ENCODE assay signal across 20 cellular contexts in genomic region chr16:5438591-5438990, GRCh38.
DNase-seq lines count a peak whose midpoint lies in the region; ATAC-seq and TF ChIP-seq lines count a peak whose summit lies in the region.
"Had no signal": no experiment of that assay in that cellular context is flagged by ENCODE, and none has a peak within 500 bp of the region (broad histone marks: within the 10 kb centered on the region; RNA-seq: fewer than 3 reads in every experiment).

No MANE protein-coding gene starts in this region.

- no peak overlapping the region for H2BK15ac ChIP-seq in mesendoderm (replicated peaks; ENCODE audit: low read depth)

- no peak overlapping the region for H3K9ac ChIP-seq in mesendoderm (ENCODE audit: low read length)
- H3K9ac ChIP-seq: SK-N-SH had no signal

- intact Hi-C loops in activated CD8-positive, alpha-beta T cell treated with anti-CD3 and anti-CD28 coated beads for 36 hours (cut with micrococcal nuclease) = no loop called here
- intact Hi-C loops in cardiac septum (cut with DNase I) (no loop called here), posterior vena cava (cut with DNase I) (no loop called here)
- intact Hi-C loops in activated CD4-positive, alpha-beta T cell treated with anti-CD3 and anti-CD28 coated beads for 36 hours (cut with DNase I, micrococcal nuclease) = no loop called here

- H2BK5ac ChIP-seq in mesendoderm (ENCODE audit: low read length) = no peak overlapping the region

- CTCF ChIA-PET in activated CD8-positive, alpha-beta T cell treated with anti-CD3 and anti-CD28 coated beads for 36 hours (lab: Charles Lee) = no interaction called here
- CTCF ChIA-PET in activated CD8-positive, alpha-beta T cell treated with anti-CD3 and anti-CD28 coated beads, Interleukin-2, amount 10 ng/mL, durations not matched to agents 7 days and 5 days (lab: Charles Lee) = no interaction called here
- CTCF ChIA-PET in WTC11 (lab: Charles Lee) = no interaction called here
- CTCF ChIA-PET in activated CD4-positive, alpha-beta T cell treated with anti-CD3 and anti-CD28 coated beads for 36 hours (lab: Charles Lee) = no interaction called here

- no peak overlapping the region for H3K23ac ChIP-seq in mesendoderm (ENCODE audit: low read length)

- H3K4ac ChIP-seq in mesendoderm (ENCODE audit: low read depth, low read length) = no peak overlapping the region

- H3K4me3 Mint-ChIP-seq in activated CD8-positive, alpha-beta T cell treated with anti-CD3 and anti-CD28 coated beads for 36 hours = no peak overlapping the region
- no peak overlapping the region for H3K4me3 Mint-ChIP-seq in activated CD8-positive, alpha-beta T cell treated with anti-CD3 and anti-CD28 coated beads, Interleukin-2, amount 10 ng/mL, durations not matched to agents 7 days and 5 days
- no peak overlapping the region for H3K4me3 Mint-ChIP-seq in WTC11
- no peak overlapping the region for H3K4me3 Mint-ChIP-seq in activated CD4-positive, alpha-beta T cell treated with anti-CD3 and anti-CD28 coated beads for 36 hours
- H3K4me3 Mint-ChIP-seq: CD4-positive, CD25-positive, alpha-beta regulatory T cell; HFFc6; T-cell had no signal

- TF ChIP-seq POLR2A in NB4 (IDR thresholded peaks at IDR 0.05; ENCODE audit: extremely low read depth, insufficient read length) = no peak

- no peak overlapping the region for H4K5ac ChIP-seq in mesendoderm (ENCODE audit: low read length)

- H3K27ac Mint-ChIP-seq in activated CD8-positive, alpha-beta T cell treated with anti-CD3 and anti-CD28 coated beads for 36 hours = no peak overlapping the region
- H3K27ac Mint-ChIP-seq in activated CD8-positive, alpha-beta T cell treated with anti-CD3 and anti-CD28 coated beads, Interleukin-2, amount 10 ng/mL, durations not matched to agents 7 days and 5 days = no peak overlapping the region
- H3K27ac Mint-ChIP-seq in WTC11 = no peak overlapping the region
- no peak overlapping the region for H3K27ac Mint-ChIP-seq in activated CD4-positive, alpha-beta T cell treated with anti-CD3 and anti-CD28 coated beads for 36 hours
- H3K27ac Mint-ChIP-seq: CD4-positive, CD25-positive, alpha-beta regulatory T cell; HFFc6; T-cell had no signal

- no peaks in the 10 kb centered on the region for H3K79me1 ChIP-seq in mesendoderm (ENCODE audit: low read length)

- H3K4me1 Mint-ChIP-seq in activated CD8-positive, alpha-beta T cell treated with anti-CD3 and anti-CD28 coated beads for 36 hours (ENCODE audit: low read depth) = no peaks in the 10 kb centered on the region
- H3K4me1 Mint-ChIP-seq in activated CD8-positive, alpha-beta T cell treated with anti-CD3 and anti-CD28 coated beads, Interleukin-2, amount 10 ng/mL, durations not matched to agents 7 days and 5 days (ENCODE audit: low read depth) = no peaks in the 10 kb centered on the region
- H3K4me1 Mint-ChIP-seq in WTC11 = peaks cover 6% of the 10 kb centered on the region
- H3K4me1 Mint-ChIP-seq in activated CD4-positive, alpha-beta T cell treated with anti-CD3 and anti-CD28 coated beads for 36 hours = no peaks in the 10 kb centered on the region
- H3K4me1 Mint-ChIP-seq: CD4-positive, CD25-positive, alpha-beta regulatory T cell; T-cell had no signal

- no peak overlapping the region for H3K56ac ChIP-seq in mesendoderm (ENCODE audit: low read length)

- H2BK120ac ChIP-seq in mesendoderm (ENCODE audit: low read depth, low read length) = no peak overlapping the region

- no CpG with 5 or more reads among the region's 7 CpGs for WGBS in mesendoderm (ENCODE audit: extremely low coverage, insufficient coverage, low lambda C conversion rate)

- no peak for ATAC-seq in activated CD8-positive, alpha-beta T cell treated with anti-CD3 and anti-CD28 coated beads for 36 hours
- ATAC-seq in activated CD8-positive, alpha-beta T cell treated with anti-CD3 and anti-CD28 coated beads, Interleukin-2, amount 10 ng/mL, durations not matched to agents 7 days and 5 days = no peak
- ATAC-seq in WTC11 = no peak
- ATAC-seq in activated CD4-positive, alpha-beta T cell treated with anti-CD3 and anti-CD28 coated beads for 36 hours = no peak
- ATAC-seq: T-cell had no signal

- H3K9me3 Mint-ChIP-seq in activated CD8-positive, alpha-beta T cell treated with anti-CD3 and anti-CD28 coated beads for 36 hours = peaks cover 6% of the 10 kb centered on the region
- H3K9me3 Mint-ChIP-seq in activated CD8-positive, alpha-beta T cell treated with anti-CD3 and anti-CD28 coated beads, Interleukin-2, amount 10 ng/mL, durations not matched to agents 7 days and 5 days (ENCODE audit: insufficient read depth) = peaks cover 12% of the 10 kb centered on the region
- peaks cover 48% of the 10 kb centered on the region for H3K9me3 Mint-ChIP-seq in WTC11
- H3K9me3 Mint-ChIP-seq in activated CD4-positive, alpha-beta T cell treated with anti-CD3 and anti-CD28 coated beads for 36 hours (ENCODE audit: low read depth) = peaks cover 11% of the 10 kb centered on the region

- no peak overlapping the region for H3K18ac ChIP-seq in mesendoderm (ENCODE audit: low read length)

- no peaks in the 10 kb centered on the region for H3K79me2 ChIP-seq in mesendoderm (ENCODE audit: control insufficient read depth, insufficient read depth, low read length)

- H3K4me2 ChIP-seq in mesendoderm (ENCODE audit: low read length) = no peak overlapping the region
- H3K4me2 ChIP-seq: SK-N-SH had no signal

- H3K27me3 ChIP-seq in mesendoderm (ENCODE audit: insufficient read depth, low read length, poor library complexity) = no peaks in the 10 kb centered on the region
- H3K27me3 ChIP-seq: BE2C had no signal

- DNase-seq in activated CD8-positive, alpha-beta T cell treated with anti-CD3 and anti-CD28 coated beads for 36 hours = peak; percentile 4
- no peak for DNase-seq in activated CD8-positive, alpha-beta T cell treated with anti-CD3 and anti-CD28 coated beads, Interleukin-2, amount 10 ng/mL, durations not matched to agents 7 days and 5 days
- DNase-seq in NB4 (ENCODE audit: low read depth) (peak; percentile 25), WTC11 (ENCODE audit: low spot score) (no peak), mesendoderm (peak; percentile 26), cardiac septum (ENCODE audit: low spot score) (no peak), posterior vena cava (ENCODE audit: low spot score) (no peak)
- DNase-seq in activated CD4-positive, alpha-beta T cell treated with anti-CD3 and anti-CD28 coated beads for 36 hours = no peak
- DNase-seq: 8988T; BE2C; CD4-positive, CD25-positive, alpha-beta regulatory T cell; HFFc6; IMR-90; Karpas-422; MM.1S; NCI-H187; NCI-H345; NCI-H526; SK-N-SH; T-cell had no signal

- H3K27ac ChIP-seq in mesendoderm (ENCODE audit: low read depth, low read length) = no peak overlapping the region

- H3K27me3 Mint-ChIP-seq in activated CD8-positive, alpha-beta T cell treated with anti-CD3 and anti-CD28 coated beads for 36 hours = no peaks in the 10 kb centered on the region
- H3K27me3 Mint-ChIP-seq in activated CD8-positive, alpha-beta T cell treated with anti-CD3 and anti-CD28 coated beads, Interleukin-2, amount 10 ng/mL, durations not matched to agents 7 days and 5 days (ENCODE audit: low read depth) = no peaks in the 10 kb centered on the region
- H3K27me3 Mint-ChIP-seq in WTC11 (ENCODE audit: low read depth) = peaks cover 4% of the 10 kb centered on the region
- no peaks in the 10 kb centered on the region for H3K27me3 Mint-ChIP-seq in activated CD4-positive, alpha-beta T cell treated with anti-CD3 and anti-CD28 coated beads for 36 hours
- H3K27me3 Mint-ChIP-seq: CD4-positive, CD25-positive, alpha-beta regulatory T cell had no signal

- H4K8ac ChIP-seq in mesendoderm (ENCODE audit: low read depth, low read length) = no peak overlapping the region

- no peaks in the 10 kb centered on the region for H3K4me1 ChIP-seq in mesendoderm (ENCODE audit: control insufficient read depth, low read depth, low read length)
- H3K4me1 ChIP-seq: BE2C had no signal

- no peak overlapping the region for H2AK5ac ChIP-seq in mesendoderm (ENCODE audit: low read length)

- no peaks in the 10 kb centered on the region for H3K36me3 ChIP-seq in mesendoderm (ENCODE audit: control insufficient read depth, insufficient read depth, low read length)
- H3K36me3 ChIP-seq: BE2C had no signal

- TF ChIP-seq CTCF in activated CD8-positive, alpha-beta T cell treated with anti-CD3 and anti-CD28 coated beads for 36 hours (IDR thresholded peaks at IDR 0.05) = no peak
- no peak for TF ChIP-seq CTCF in NB4 (IDR thresholded peaks at IDR 0.05; ENCODE audit: low read depth, low read length)
- TF ChIP-seq CTCF in WTC11 (IDR thresholded peaks at IDR 0.05) = no peak

- POLR2A ChIA-PET in activated CD8-positive, alpha-beta T cell treated with anti-CD3 and anti-CD28 coated beads for 36 hours (lab: Charles Lee) = no interaction called here
- POLR2A ChIA-PET in activated CD8-positive, alpha-beta T cell treated with anti-CD3 and anti-CD28 coated beads, Interleukin-2, amount 10 ng/mL, durations not matched to agents 7 days and 5 days (lab: Charles Lee) = no interaction called here
- POLR2A ChIA-PET in WTC11 (lab: Charles Lee) = no interaction called here
- POLR2A ChIA-PET in activated CD4-positive, alpha-beta T cell treated with anti-CD3 and anti-CD28 coated beads for 36 hours (lab: Charles Lee) = no interaction called here

- no peaks in the 10 kb centered on the region for H3K36me3 Mint-ChIP-seq in activated CD8-positive, alpha-beta T cell treated with anti-CD3 and anti-CD28 coated beads for 36 hours (ENCODE audit: low read depth)
- no peaks in the 10 kb centered on the region for H3K36me3 Mint-ChIP-seq in activated CD8-positive, alpha-beta T cell treated with anti-CD3 and anti-CD28 coated beads, Interleukin-2, amount 10 ng/mL, durations not matched to agents 7 days and 5 days (ENCODE audit: low read depth)
- peaks cover 7% of the 10 kb centered on the region for H3K36me3 Mint-ChIP-seq in WTC11
- no peaks in the 10 kb centered on the region for H3K36me3 Mint-ChIP-seq in activated CD4-positive, alpha-beta T cell treated with anti-CD3 and anti-CD28 coated beads for 36 hours (ENCODE audit: low read depth)
- H3K36me3 Mint-ChIP-seq: CD4-positive, CD25-positive, alpha-beta regulatory T cell; T-cell had no signal

- H3K4me3 ChIP-seq in NB4 (ENCODE audit: low read depth, low read length) (no peak overlapping the region), mesendoderm (ENCODE audit: low read length) (no peak overlapping the region)

TF ChIP-seq in WTC11, 78 proteins besides CTCF, POLR2A, EP300 and RAD21:
- TF ChIP-seq ZNF121 (CRISPR knock-in tag; IDR thresholded peaks at IDR 0.05) = 0 out of 2 replicates have a peak, but pooled peaks have one; percentile 24
- no peak for TF ChIP-seq ELF4 (CRISPR knock-in tag; IDR thresholded peaks at IDR 0.05; ENCODE audit: low read depth)

Comparison
In these comparisons a context has a peak if more than half of its experiments do, and no peak if none do; other contexts are left out.
1. DNase-seq: peak in activated CD8-positive, alpha-beta T cell treated with anti-CD3 and anti-CD28 coated beads for 36 hours (single experiment), NB4 (single experiment) and mesendoderm (single experiment); none in activated CD8-positive, alpha-beta T cell treated with anti-CD3 and anti-CD28 coated beads, Interleukin-2, amount 10 ng/mL, durations not matched to agents 7 days and 5 days (single experiment), WTC11 (single experiment), cardiac septum (single experiment), posterior vena cava (single experiment) and activated CD4-positive, alpha-beta T cell treated with anti-CD3 and anti-CD28 coated beads for 36 hours (single experiment).